In the genomic region with DNA sequence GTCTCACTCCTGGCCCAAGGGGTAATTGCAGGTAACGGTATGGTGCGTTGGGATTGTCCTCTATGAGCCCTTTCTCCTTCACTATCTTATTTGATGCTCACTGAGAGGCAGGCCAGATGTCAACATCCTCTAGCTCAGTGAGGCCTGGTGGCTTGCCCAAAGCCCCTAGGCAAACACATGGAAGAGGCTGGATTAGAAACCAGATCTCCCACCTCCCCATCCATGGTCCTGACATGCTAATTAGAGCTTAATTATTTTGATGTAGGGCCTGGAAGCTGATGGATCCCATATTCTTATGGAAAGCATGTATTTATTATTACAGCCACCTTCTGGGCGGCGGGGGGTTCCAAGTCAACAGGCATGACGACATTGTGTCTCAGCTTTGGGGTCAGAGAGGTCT, we compare ENCODE assay signal across 21 cellular contexts. TPM values are rescaled to one million over a fixed set of nuclear protein-coding genes. Genes with fewer than 3 reads are reported as not detected.
DNase-seq lines count a peak whose midpoint lies in the region; ATAC-seq, FAIRE-seq and TF ChIP-seq lines count a peak whose summit lies in the region.
"Had no signal": no experiment of that assay in that cellular context is flagged by ENCODE, and none has a peak within 500 bp of the region (broad histone marks: within the 10 kb centered on the region; RNA-seq: fewer than 3 reads in every experiment).

No MANE protein-coding gene starts in this region.

- no peaks in the 10 kb centered on the region for H4K20me1 ChIP-seq in K562 (replicated peaks; ENCODE audit: control insufficient read depth, insufficient read depth, low read length)

- TF ChIP-seq RAD21 in K562 (CRISPR knock-in tag; conservative IDR thresholded peaks at IDR 0.05 in 1 of 2, IDR thresholded peaks at IDR 0.05 in 1 of 2), result no peak

- no peak overlapping the region for H3K4me3 ChIP-seq in Caco-2 (ENCODE audit: low read depth, low read length)
- H3K4me3 ChIP-seq in K562, result no peak overlapping the region
- H3K4me3 ChIP-seq: HAP-1, left ventricle myocardium inferior, psoas muscle, sigmoid colon, tibial artery had no signal

- H3K4me1 Mint-ChIP-seq in activated T-cell treated with anti-CD3 and anti-CD28 coated beads, Interleukin-2, amount 50 U/mL, for 72 hours (ENCODE audit: low read depth), result peaks cover 21% of the 10 kb centered on the region
- H3K4me1 Mint-ChIP-seq in activated T-cell treated with anti-CD3 and anti-CD28 coated beads, Interleukin-2, amount 50 U/mL, for 4 hours (ENCODE audit: low read depth), result peaks cover 29% of the 10 kb centered on the region
- H3K4me1 Mint-ChIP-seq in Caco-2 (ENCODE audit: low read depth, unreplicated experiment), result peaks cover 7% of the 10 kb centered on the region
- peaks cover 3% of the 10 kb centered on the region for H3K4me1 Mint-ChIP-seq in chondrocyte (ENCODE audit: low read depth)

- H3K4me1 ChIP-seq in Caco-2, result peaks cover 9% of the 10 kb centered on the region
- peaks cover 13 to 18% of the 10 kb centered on the region in 2 experiments; a peak in 4 of 5 replicates for H3K4me1 ChIP-seq in K562 (replicated peaks in 1 of 2; ENCODE audit: control insufficient read depth in 2 of 2, insufficient read depth in 2 of 2, low read length in 2 of 2)
- H3K4me1 ChIP-seq: HAP-1, psoas muscle, sigmoid colon, tibial artery had no signal

- no peaks in the 10 kb centered on the region for H3K36me3 ChIP-seq in Caco-2 (ENCODE audit: control insufficient read depth, insufficient read depth, low read length)
- no peaks in the 10 kb centered on the region for H3K36me3 ChIP-seq in K562 (ENCODE audit: control insufficient read depth, insufficient read depth, low read length)
- H3K36me3 ChIP-seq: HAP-1, left ventricle myocardium inferior, sigmoid colon, tibial artery had no signal

- peaks cover 2% of the 10 kb centered on the region for H3K27me3 Mint-ChIP-seq in activated T-cell treated with anti-CD3 and anti-CD28 coated beads, Interleukin-2, amount 50 U/mL, for 72 hours (ENCODE audit: low read depth)
- peaks cover 2% of the 10 kb centered on the region for H3K27me3 Mint-ChIP-seq in activated T-cell treated with anti-CD3 and anti-CD28 coated beads, Interleukin-2, amount 50 U/mL, for 4 hours (ENCODE audit: low read depth)
- H3K27me3 Mint-ChIP-seq in Caco-2 (ENCODE audit: insufficient read depth, unreplicated experiment) (no peaks in the 10 kb centered on the region), chondrocyte (ENCODE audit: low read depth) (peaks cover 1% of the 10 kb centered on the region)

- no peak overlapping the region for H3K4me3 Mint-ChIP-seq in activated T-cell treated with anti-CD3 and anti-CD28 coated beads, Interleukin-2, amount 50 U/mL, for 72 hours
- no peak overlapping the region for H3K4me3 Mint-ChIP-seq in activated T-cell treated with anti-CD3 and anti-CD28 coated beads, Interleukin-2, amount 50 U/mL, for 4 hours
- H3K4me3 Mint-ChIP-seq in Caco-2 (ENCODE audit: unreplicated experiment) (no peak overlapping the region), chondrocyte (ENCODE audit: unreplicated experiment) (no peak overlapping the region)
- H3K4me3 Mint-ChIP-seq: activated CD4-positive, alpha-beta memory T cell treated with anti-CD3 and anti-CD28 coated beads for 36 hours had no signal

- TF ChIP-seq POLR2A in K562 (conservative IDR thresholded peaks at IDR 0.05), result no peak

- no peak overlapping the region for H3K9ac ChIP-seq in K562 (ENCODE audit: insufficient read depth in 1 of 2, low read depth in 2 of 2, low read length in 2 of 2)

- intact Hi-C loops in Caco-2 (cut with micrococcal nuclease; ENCODE audit: unreplicated experiment) (loop anchor here (5.0 kb wide), 1 partner anchor 36 kb away; no protein-coding TSS in a partner anchor), K562 (cut with micrococcal nuclease) (loop anchor here (1.0 to 2.0 kb wide), 2 partner anchors 38 to 146 kb away; no protein-coding TSS in a partner anchor), posterior vena cava (cut with DNase I) (no loop called here)

- ATAC-seq in activated T-cell treated with anti-CD3 and anti-CD28 coated beads, Interleukin-2, amount 50 U/mL, for 72 hours (replicated peaks in 1 of 2), result no peak
- ATAC-seq in activated T-cell treated with anti-CD3 and anti-CD28 coated beads, Interleukin-2, amount 50 U/mL, for 4 hours, result no peak
- ATAC-seq in K562 (no peak), GM21515 (IDR thresholded peaks at IDR 0.05; ENCODE audit: unreplicated experiment) (no peak)
- ATAC-seq: psoas muscle had no signal

- H3K27ac ChIP-seq in K562 (ENCODE audit: extremely low read depth, low read depth, low read length), result no peak overlapping the region
- H3K27ac ChIP-seq: left ventricle myocardium inferior, psoas muscle, sigmoid colon, tibial artery had no signal

- no peaks in the 10 kb centered on the region for H3K79me2 ChIP-seq in K562 (ENCODE audit: control insufficient read depth, insufficient read depth, low read length)

- peak overlapping the region; percentile 75; the same call in 1 of the 2 replicates for H2AFZ ChIP-seq in K562 (ENCODE audit: low read depth, low read length)

- no peak for DNase-seq in activated T-cell treated with anti-CD3 and anti-CD28 coated beads, Interleukin-2, amount 50 U/mL, for 72 hours
- DNase-seq in activated T-cell treated with anti-CD3 and anti-CD28 coated beads, Interleukin-2, amount 50 U/mL, for 4 hours, result no peak
- no peak for DNase-seq in Caco-2
- no peak for DNase-seq in K562 (ENCODE audit: extremely low read depth in 1 of 4, low spot score in 3 of 4)
- DNase-seq in posterior vena cava (ENCODE audit: low spot score), result peak; percentile 13
- no peak for DNase-seq in NCI-H2227 treated with DMSO at 0.1 percent for 48 hours (lab: John Stamatoyannopoulos, UW)
- DNase-seq in chondrocyte (ENCODE audit: low spot score), result no peak
- DNase-seq: cortex of kidney, NCI-H2107, sigmoid colon had no signal

- in situ Hi-C loops in K562 (cut with MboI), result no loop called here

- peak overlapping the region; percentile 50 for H3K27ac Mint-ChIP-seq in activated T-cell treated with anti-CD3 and anti-CD28 coated beads, Interleukin-2, amount 50 U/mL, for 72 hours
- peak overlapping the region; percentile 48 for H3K27ac Mint-ChIP-seq in Caco-2 (ENCODE audit: unreplicated experiment)
- H3K27ac Mint-ChIP-seq in chondrocyte (ENCODE audit: unreplicated experiment), result no peak overlapping the region
- H3K27ac Mint-ChIP-seq: activated T-helper 2 cell treated with anti-CD3 and anti-CD28 coated beads, Interferon-gamma antibody, Interleukin-2, Interleukin-4, amounts not matched to agents 10 μg/mL and 5 μg/mL and 100 μg/mL, durations not matched to agents 14 hours and 24 hours and 36 hours had no signal

- H3K4me2 ChIP-seq in K562 (ENCODE audit: insufficient read depth, low read length), result no peak overlapping the region

- no peaks in the 10 kb centered on the region for H3K27me3 ChIP-seq in Caco-2 (replicated peaks; ENCODE audit: control insufficient read depth, insufficient read depth, low read length)
- no peaks in the 10 kb centered on the region for H3K27me3 ChIP-seq in K562 (ENCODE audit: control insufficient read depth in 2 of 2, insufficient read depth in 2 of 2, low read length in 2 of 2)

- TF ChIP-seq CTCF in Caco-2 (IDR thresholded peaks at IDR 0.05; ENCODE audit: insufficient read depth in 1 of 2, low read depth in 1 of 2, low read length in 1 of 2, severe bottlenecking in 1 of 2, unreplicated experiment in 1 of 2) (no peak), K562 (IDR thresholded peaks at IDR 0.05 in 2 of 3, conservative IDR thresholded peaks at IDR 0.05 in 1 of 3; ENCODE audit: insufficient read depth in 2 of 3, low read depth in 1 of 3, low read length in 3 of 3) (no peak), chondrocyte (IDR thresholded peaks at IDR 0.05) (no peak)

- TF ChIP-seq EP300 in K562 (IDR thresholded peaks at IDR 0.05; ENCODE audit: low read length), result no peak

- no TSS peak for BruUV-seq in Caco-2 (replicated peaks; lab: Mats Ljungman, UMichigan)
- BruUV-seq in K562 (replicated peaks; lab: Mats Ljungman, UMichigan), result no TSS peak

- H3K36me3 Mint-ChIP-seq in activated T-cell treated with anti-CD3 and anti-CD28 coated beads, Interleukin-2, amount 50 U/mL, for 72 hours (ENCODE audit: insufficient read depth in 2 of 2), result no peaks in the 10 kb centered on the region
- no peaks in the 10 kb centered on the region for H3K36me3 Mint-ChIP-seq in activated T-cell treated with anti-CD3 and anti-CD28 coated beads, Interleukin-2, amount 50 U/mL, for 4 hours (ENCODE audit: insufficient read depth)
- H3K36me3 Mint-ChIP-seq in Caco-2 (ENCODE audit: insufficient read depth, unreplicated experiment), result peaks cover 2% of the 10 kb centered on the region
- H3K36me3 Mint-ChIP-seq in chondrocyte (ENCODE audit: low read depth), result no peaks in the 10 kb centered on the region
- H3K36me3 Mint-ChIP-seq: activated CD4-positive, alpha-beta memory T cell treated with anti-CD3 and anti-CD28 coated beads for 36 hours had no signal

- CTCF ChIA-PET in Caco-2 (lab: Charles Lee), result no interaction called here
- CTCF ChIA-PET in K562 (lab: Yijun Ruan, JAX; ENCODE audit: low intra/inter-chr PET ratio), result interaction anchor here (0.6 to 2.5 kb wide), 2 partner anchors 15 to 39 kb away, joined by 4 to 11 read pairs; no protein-coding TSS in a partner anchor

- FAIRE-seq in K562 (lab: Jason Lieb, UNC), result no peak
- FAIRE-seq: TTC549 had no signal

- H3K9me3 Mint-ChIP-seq in activated T-cell treated with anti-CD3 and anti-CD28 coated beads, Interleukin-2, amount 50 U/mL, for 72 hours, result no peaks in the 10 kb centered on the region
- H3K9me3 Mint-ChIP-seq in activated T-cell treated with anti-CD3 and anti-CD28 coated beads, Interleukin-2, amount 50 U/mL, for 4 hours, result no peaks in the 10 kb centered on the region
- H3K9me3 Mint-ChIP-seq in Caco-2 (ENCODE audit: unreplicated experiment) (no peaks in the 10 kb centered on the region), chondrocyte (ENCODE audit: low read depth) (no peaks in the 10 kb centered on the region)
- H3K9me3 Mint-ChIP-seq: activated CD4-positive, alpha-beta memory T cell treated with anti-CD3 and anti-CD28 coated beads for 36 hours; activated T-helper 2 cell treated with anti-CD3 and anti-CD28 coated beads, Interferon-gamma antibody, Interleukin-2, Interleukin-4, amounts not matched to agents 10 μg/mL and 5 μg/mL and 100 μg/mL, durations not matched to agents 14 hours and 24 hours and 36 hours had no signal

- H3K9me1 ChIP-seq in K562 (ENCODE audit: control insufficient read depth, insufficient read depth, low read length), result no peaks in the 10 kb centered on the region

- WGBS in K562 (ENCODE audit: insufficient coverage, low coverage, missing lambda C conversion rate), result 84% methylated on average over 5 of the region's 5 CpGs

- POLR2A ChIA-PET in Caco-2 (lab: Charles Lee) (no interaction called here), K562 (lab: Yijun Ruan, JAX) (interaction anchor here (0.7 to 1.1 kb wide), 5 partner anchors 9 to 703 kb away, joined by 3 to 7 read pairs (median 3); no protein-coding TSS in a partner anchor)

- H3K9me3 ChIP-seq in Caco-2, result no peaks in the 10 kb centered on the region
- H3K9me3 ChIP-seq in K562 (replicated peaks; ENCODE audit: control insufficient read depth, insufficient read depth, low read depth, low read length), result no peaks in the 10 kb centered on the region
- H3K9me3 ChIP-seq: HAP-1, left ventricle myocardium inferior, psoas muscle, sigmoid colon, tibial artery had no signal

RNA-seq across cellular contexts. Expression of gene SMPDL3B, which starts 6.1 kb away (rescaled TPM):
- 1 to 10 TPM in 1 of 2 donors, under 1 TPM in 1; 0.41 to 1.5 TPM for total RNA-seq in activated T-cell treated with anti-CD3 and anti-CD28 coated beads, Interleukin-2, amount 50 U/mL, for 72 hours
- under 1 TPM; 0.16 to 0.43 (median 0.22) TPM for total RNA-seq in activated T-cell treated with anti-CD3 and anti-CD28 coated beads, Interleukin-2, amount 50 U/mL, for 4 hours
- total RNA-seq in Caco-2 (2022) (11.3 and 11.7 TPM in 2 replicates), K562 (2014; rRNA removed) (0.73 and 0.98 TPM in 2 replicates), K562 (2014; rRNA removed; fragmentation: Illumina TruSeq; extraction: Trizol) (0.36 and 0.38 TPM in 2 replicates), K562 (2015; rRNA removed; fragmentation: Illumina TruSeq; extraction: Trizol) (0.07 and 0.11 TPM in 2 replicates), K562 (2021) (0.74 and 0.98 TPM in 2 replicates), posterior vena cava (under 1 TPM in 1 of 2 donors, not detected in 1; 0.33 TPM), chondrocyte (0.15 to 0.21 TPM in 2 of 3 replicates, not detected in the other)
- 1.3 and 1.6 TPM in 2 replicates for total RNA-seq in K562 (2011; cell fraction: chromatin; rRNA removed; ENCODE audit: low replicate concordance)
- 1.4 and 2.0 TPM in 2 replicates for total RNA-seq in K562 (2011; cell fraction: nucleolus; rRNA removed)
- 1.1 and 1.6 TPM in 2 replicates for total RNA-seq in K562 (2011; cell fraction: nucleoplasm; rRNA removed)
- polyA plus RNA-seq in K562 (2011; rRNA removed) (0.68 and 1.1 TPM in 2 replicates), K562 (2014; fragmentation: Illumina TruSeq; extraction: Trizol) (0.71 and 0.97 TPM in 2 replicates), K562 (2014; fragmentation: Nextera tagmentation; extraction: Ambion mirVana) (under 1 TPM; 0.10 to 0.41 TPM), K562 (2014; rRNA removed) (1.1 and 1.2 TPM in 2 replicates)
- 1.1 and 2.3 TPM in 2 replicates for polyA plus RNA-seq in K562 (2011; cell fraction: cytosol; rRNA removed)
- polyA plus RNA-seq in K562 (2011; cell fraction: nucleus; rRNA removed), result 0.70 and 1.6 TPM in 2 replicates
- 0.30 and 1.1 TPM in 2 replicates for polyA plus RNA-seq in K562 (2012)
- polyA minus RNA-seq in K562 (2011; rRNA and poly(A)+ RNA removed), result 0.53 and 0.54 TPM in 2 replicates
- polyA minus RNA-seq in K562 (2011; cell fraction: cytosol; rRNA and poly(A)+ RNA removed), result 0.48 TPM in 1 of 2 replicates, not detected in the other
- 0.27 and 0.56 TPM in 2 replicates for polyA minus RNA-seq in K562 (2011; cell fraction: nucleus; rRNA and poly(A)+ RNA removed)
- total RNA-seq: cardiac septum, left ventricle myocardium inferior, LHCN-M2, psoas muscle had no signal

RNA-seq across cellular contexts. Expression of gene XKR8, which starts 18.9 kb away (rescaled TPM):
- total RNA-seq in activated T-cell treated with anti-CD3 and anti-CD28 coated beads, Interleukin-2, amount 50 U/mL, for 72 hours, result 10 to 100 TPM in 1 of 2 donors, 1 to 10 TPM in 1; 8.7 to 18.9 TPM
- 1 to 10 TPM; 6.8 to 8.3 (median 7.0) TPM for total RNA-seq in activated T-cell treated with anti-CD3 and anti-CD28 coated beads, Interleukin-2, amount 50 U/mL, for 4 hours
- total RNA-seq in Caco-2 (2022) (8.9 and 10.4 TPM in 2 replicates), K562 (2014; rRNA removed) (0.45 and 0.86 TPM in 2 replicates), K562 (2014; rRNA removed; fragmentation: Illumina TruSeq; extraction: Trizol) (0.58 and 0.99 TPM in 2 replicates), K562 (2015; rRNA removed; fragmentation: Illumina TruSeq; extraction: Trizol) (1.9 and 2.2 TPM in 2 replicates), K562 (2021) (2.5 and 2.8 TPM in 2 replicates), posterior vena cava (1 to 10 TPM; 4.3 to 8.2 TPM), chondrocyte (3.5 to 9.9 TPM (median 7.8 TPM) in 3 replicates)
- 1.2 and 2.3 TPM in 2 replicates for total RNA-seq in K562 (2011; cell fraction: chromatin; rRNA removed; ENCODE audit: low replicate concordance)
- total RNA-seq in K562 (2011; cell fraction: nucleolus; rRNA removed), result 3.8 and 4.8 TPM in 2 replicates
- total RNA-seq in K562 (2011; cell fraction: nucleoplasm; rRNA removed), result 2.4 and 2.9 TPM in 2 replicates
- polyA plus RNA-seq in K562 (2011; rRNA removed) (1.8 and 3.1 TPM in 2 replicates), K562 (2014; fragmentation: Illumina TruSeq; extraction: Trizol) (1.7 and 2.1 TPM in 2 replicates), K562 (2014; fragmentation: Nextera tagmentation; extraction: Ambion mirVana) (under 1 TPM; 0.49 to 0.73 TPM), K562 (2014; rRNA removed) (1.9 and 2.5 TPM in 2 replicates)
- polyA plus RNA-seq in K562 (2011; cell fraction: cytosol; rRNA removed), result 2.7 and 4.9 TPM in 2 replicates
- 2.5 and 2.6 TPM in 2 replicates for polyA plus RNA-seq in K562 (2011; cell fraction: nucleus; rRNA removed)
- polyA plus RNA-seq in K562 (2012), result 2.1 and 2.9 TPM in 2 replicates
- polyA minus RNA-seq in K562 (2011; rRNA and poly(A)+ RNA removed), result 1.5 and 1.7 TPM in 2 replicates
- 0.95 and 7.0 TPM in 2 replicates for polyA minus RNA-seq in K562 (2011; cell fraction: cytosol; rRNA and poly(A)+ RNA removed)
- 0.67 and 1.2 TPM in 2 replicates for polyA minus RNA-seq in K562 (2011; cell fraction: nucleus; rRNA and poly(A)+ RNA removed)
- total RNA-seq: SK-MEL-5 had no signal

RNA-seq across cellular contexts. Expression of gene RPA2, which starts 26.5 kb away (rescaled TPM):
- total RNA-seq in activated T-cell treated with anti-CD3 and anti-CD28 coated beads, Interleukin-2, amount 50 U/mL, for 72 hours, result 10 to 100 TPM; 84.7 to 96.1 TPM
- total RNA-seq in activated T-cell treated with anti-CD3 and anti-CD28 coated beads, Interleukin-2, amount 50 U/mL, for 4 hours, result 100 to 1,000 TPM; 126 to 136 (median 130) TPM
- total RNA-seq in Caco-2 (2022) (56.1 and 71.0 TPM in 2 replicates), K562 (2014; rRNA removed) (177 and 243 TPM in 2 replicates), K562 (2014; rRNA removed; fragmentation: Illumina TruSeq; extraction: Trizol) (150 and 169 TPM in 2 replicates), K562 (2015; rRNA removed; fragmentation: Illumina TruSeq; extraction: Trizol) (136 and 144 TPM in 2 replicates), K562 (2021) (119 and 121 TPM in 2 replicates), posterior vena cava (10 to 100 TPM; 20.8 to 21.1 TPM), chondrocyte (15.1 to 24.8 TPM (median 15.5 TPM) in 3 replicates)
- total RNA-seq in K562 (2011; cell fraction: chromatin; rRNA removed; ENCODE audit: low replicate concordance), result 37.6 and 39.9 TPM in 2 replicates
- 42.4 and 43.4 TPM in 2 replicates for total RNA-seq in K562 (2011; cell fraction: nucleolus; rRNA removed)
- 47.2 and 54.0 TPM in 2 replicates for total RNA-seq in K562 (2011; cell fraction: nucleoplasm; rRNA removed)
- polyA plus RNA-seq in K562 (2011; rRNA removed) (177 and 222 TPM in 2 replicates), K562 (2014; fragmentation: Illumina TruSeq; extraction: Trizol) (198 and 207 TPM in 2 replicates), K562 (2014; fragmentation: Nextera tagmentation; extraction: Ambion mirVana) (100 to 1,000 TPM; 260 to 516 TPM), K562 (2014; rRNA removed) (265 and 295 TPM in 2 replicates)
- 110 and 113 TPM in 2 replicates for polyA plus RNA-seq in K562 (2011; cell fraction: cytosol; rRNA removed)
- 85.8 and 86.7 TPM in 2 replicates for polyA plus RNA-seq in K562 (2011; cell fraction: nucleus; rRNA removed)
- polyA plus RNA-seq in K562 (2012), result 103 and 129 TPM in 2 replicates
- polyA minus RNA-seq in K562 (2011; rRNA and poly(A)+ RNA removed), result 69.4 and 70.6 TPM in 2 replicates
- 40.0 and 42.4 TPM in 2 replicates for polyA minus RNA-seq in K562 (2011; cell fraction: cytosol; rRNA and poly(A)+ RNA removed)
- polyA minus RNA-seq in K562 (2011; cell fraction: nucleus; rRNA and poly(A)+ RNA removed), result 18.3 and 27.1 TPM in 2 replicates

Comparison
In these comparisons a context has a peak if more than half of its experiments do, and no peak if none do; other contexts are left out.
1. intact Hi-C loops: an anchor here in Caco-2 (5.0 kb wide) and K562 (1.0 to 2.0 kb wide); none called in posterior vena cava.